ENCODE assay signal across 1 cellular context in genomic region chr6:128903715-128904114, GRCh38.
TF ChIP-seq lines count a peak whose summit lies in the region.

No MANE protein-coding gene starts in this region.

TF ChIP-seq in H1, 55 proteins besides CTCF, POLR2A, EP300 and RAD21:
- TF ChIP-seq FOSL1 (IDR thresholded peaks at IDR 0.05; ENCODE audit: insufficient read depth, low read depth, low read length) (no peak), SP4 (IDR thresholded peaks at IDR 0.05; ENCODE audit: low read length) (no peak), HDAC6 (IDR thresholded peaks at IDR 0.05; ENCODE audit: low read depth, low read length) (no peak), BCL11A (IDR thresholded peaks at IDR 0.05; ENCODE audit: low read depth in 2 of 2, low read length in 2 of 2) (no peak), TBP (IDR thresholded peaks at IDR 0.05; ENCODE audit: low read depth, low read length) (no peak), CEBPB (IDR thresholded peaks at IDR 0.05; ENCODE audit: low read depth, low read length) (no peak), TCF12 (IDR thresholded peaks at IDR 0.05; ENCODE audit: low read depth, low read length) (no peak), CTBP2 (IDR thresholded peaks at IDR 0.05; ENCODE audit: borderline replicate concordance, insufficient read depth, insufficient read length, low read length) (no peak), SRF (IDR thresholded peaks at IDR 0.05; ENCODE audit: low read depth, low read length) (no peak), CREB1 (IDR thresholded peaks at IDR 0.05) (no peak), NRF1 (IDR thresholded peaks at IDR 0.05; ENCODE audit: low read depth, low read length) (no peak), KDM5A (IDR thresholded peaks at IDR 0.05; ENCODE audit: low read length) (no peak), SIN3A (conservative IDR thresholded peaks at IDR 0.05 in 1 of 2, IDR thresholded peaks at IDR 0.05 in 1 of 2; ENCODE audit: low read depth in 1 of 2, low read length in 2 of 2) (no peak), NANOG (IDR thresholded peaks at IDR 0.05; ENCODE audit: insufficient read depth, low read depth, low read length, poor library complexity, severe bottlenecking) (no peak), PHF8 (conservative IDR thresholded peaks at IDR 0.05; ENCODE audit: low read depth, low read length) (no peak), ZNF274 (IDR thresholded peaks at IDR 0.05; ENCODE audit: borderline replicate concordance, extremely low read depth, low read length) (no peak), E2F6 (IDR thresholded peaks at IDR 0.05) (no peak), BACH1 (IDR thresholded peaks at IDR 0.05; ENCODE audit: low read length) (no peak), RBBP5 (IDR thresholded peaks at IDR 0.05; ENCODE audit: borderline replicate concordance, low read depth, low read length) (no peak)
